ENCODE assay signal across 1 cellular context in the genomic region with DNA sequence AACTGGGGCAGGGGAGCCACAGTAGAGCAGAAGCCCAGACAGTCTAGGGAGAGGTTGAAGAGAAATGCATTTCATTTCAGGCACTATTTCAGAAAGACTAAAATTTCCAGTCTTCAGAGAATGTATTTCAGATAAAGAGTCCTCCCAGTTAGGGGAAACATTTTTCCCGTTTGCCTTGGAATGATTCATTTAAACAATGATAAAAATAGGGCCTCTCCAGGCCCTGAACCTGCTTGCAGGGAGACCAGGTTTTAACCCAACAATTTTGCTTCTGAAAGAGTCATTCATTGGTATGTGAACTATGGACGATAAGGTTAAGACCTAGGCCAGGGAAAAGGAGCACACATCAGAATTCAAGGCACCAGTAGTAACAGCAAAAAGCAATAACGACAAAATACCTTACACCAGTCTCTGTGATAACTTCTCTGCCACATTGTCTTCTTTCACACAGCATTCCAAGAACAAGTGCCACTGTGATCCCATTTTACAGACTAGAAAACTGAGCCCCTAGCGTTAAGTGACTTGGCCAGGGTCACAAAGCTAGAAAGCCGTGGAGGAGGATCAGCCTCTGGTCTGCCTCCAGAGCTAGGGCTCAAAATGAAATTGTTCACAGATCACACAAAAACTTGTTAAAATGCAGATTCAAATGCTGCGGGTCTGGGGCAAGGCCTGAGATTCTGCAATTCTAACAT.
TF ChIP-seq lines count a peak whose summit lies in the region.

No MANE protein-coding gene starts in this region.

TF ChIP-seq in GM23338, 12 proteins besides CTCF, POLR2A, EP300 and RAD21 (continued from another document):
- no peak for TF ChIP-seq STAT1 (IDR thresholded peaks at IDR 0.05; ENCODE audit: unreplicated experiment)
- TF ChIP-seq, protein P1, sequence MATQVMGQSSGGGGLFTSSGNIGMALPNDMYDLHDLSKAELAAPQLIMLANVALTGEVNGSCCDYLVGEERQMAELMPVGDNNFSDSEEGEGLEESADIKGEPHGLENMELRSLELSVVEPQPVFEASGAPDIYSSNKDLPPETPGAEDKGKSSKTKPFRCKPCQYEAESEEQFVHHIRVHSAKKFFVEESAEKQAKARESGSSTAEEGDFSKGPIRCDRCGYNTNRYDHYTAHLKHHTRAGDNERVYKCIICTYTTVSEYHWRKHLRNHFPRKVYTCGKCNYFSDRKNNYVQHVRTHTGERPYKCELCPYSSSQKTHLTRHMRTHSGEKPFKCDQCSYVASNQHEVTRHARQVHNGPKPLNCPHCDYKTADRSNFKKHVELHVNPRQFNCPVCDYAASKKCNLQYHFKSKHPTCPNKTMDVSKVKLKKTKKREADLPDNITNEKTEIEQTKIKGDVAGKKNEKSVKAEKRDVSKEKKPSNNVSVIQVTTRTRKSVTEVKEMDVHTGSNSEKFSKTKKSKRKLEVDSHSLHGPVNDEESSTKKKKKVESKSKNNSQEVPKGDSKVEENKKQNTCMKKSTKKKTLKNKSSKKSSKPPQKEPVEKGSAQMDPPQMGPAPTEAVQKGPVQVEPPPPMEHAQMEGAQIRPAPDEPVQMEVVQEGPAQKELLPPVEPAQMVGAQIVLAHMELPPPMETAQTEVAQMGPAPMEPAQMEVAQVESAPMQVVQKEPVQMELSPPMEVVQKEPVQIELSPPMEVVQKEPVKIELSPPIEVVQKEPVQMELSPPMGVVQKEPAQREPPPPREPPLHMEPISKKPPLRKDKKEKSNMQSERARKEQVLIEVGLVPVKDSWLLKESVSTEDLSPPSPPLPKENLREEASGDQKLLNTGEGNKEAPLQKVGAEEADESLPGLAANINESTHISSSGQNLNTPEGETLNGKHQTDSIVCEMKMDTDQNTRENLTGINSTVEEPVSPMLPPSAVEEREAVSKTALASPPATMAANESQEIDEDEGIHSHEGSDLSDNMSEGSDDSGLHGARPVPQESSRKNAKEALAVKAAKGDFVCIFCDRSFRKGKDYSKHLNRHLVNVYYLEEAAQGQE (IDR thresholded peaks at IDR 0.05; ENCODE audit: unreplicated experiment): no peak
- TF ChIP-seq, protein P2, sequence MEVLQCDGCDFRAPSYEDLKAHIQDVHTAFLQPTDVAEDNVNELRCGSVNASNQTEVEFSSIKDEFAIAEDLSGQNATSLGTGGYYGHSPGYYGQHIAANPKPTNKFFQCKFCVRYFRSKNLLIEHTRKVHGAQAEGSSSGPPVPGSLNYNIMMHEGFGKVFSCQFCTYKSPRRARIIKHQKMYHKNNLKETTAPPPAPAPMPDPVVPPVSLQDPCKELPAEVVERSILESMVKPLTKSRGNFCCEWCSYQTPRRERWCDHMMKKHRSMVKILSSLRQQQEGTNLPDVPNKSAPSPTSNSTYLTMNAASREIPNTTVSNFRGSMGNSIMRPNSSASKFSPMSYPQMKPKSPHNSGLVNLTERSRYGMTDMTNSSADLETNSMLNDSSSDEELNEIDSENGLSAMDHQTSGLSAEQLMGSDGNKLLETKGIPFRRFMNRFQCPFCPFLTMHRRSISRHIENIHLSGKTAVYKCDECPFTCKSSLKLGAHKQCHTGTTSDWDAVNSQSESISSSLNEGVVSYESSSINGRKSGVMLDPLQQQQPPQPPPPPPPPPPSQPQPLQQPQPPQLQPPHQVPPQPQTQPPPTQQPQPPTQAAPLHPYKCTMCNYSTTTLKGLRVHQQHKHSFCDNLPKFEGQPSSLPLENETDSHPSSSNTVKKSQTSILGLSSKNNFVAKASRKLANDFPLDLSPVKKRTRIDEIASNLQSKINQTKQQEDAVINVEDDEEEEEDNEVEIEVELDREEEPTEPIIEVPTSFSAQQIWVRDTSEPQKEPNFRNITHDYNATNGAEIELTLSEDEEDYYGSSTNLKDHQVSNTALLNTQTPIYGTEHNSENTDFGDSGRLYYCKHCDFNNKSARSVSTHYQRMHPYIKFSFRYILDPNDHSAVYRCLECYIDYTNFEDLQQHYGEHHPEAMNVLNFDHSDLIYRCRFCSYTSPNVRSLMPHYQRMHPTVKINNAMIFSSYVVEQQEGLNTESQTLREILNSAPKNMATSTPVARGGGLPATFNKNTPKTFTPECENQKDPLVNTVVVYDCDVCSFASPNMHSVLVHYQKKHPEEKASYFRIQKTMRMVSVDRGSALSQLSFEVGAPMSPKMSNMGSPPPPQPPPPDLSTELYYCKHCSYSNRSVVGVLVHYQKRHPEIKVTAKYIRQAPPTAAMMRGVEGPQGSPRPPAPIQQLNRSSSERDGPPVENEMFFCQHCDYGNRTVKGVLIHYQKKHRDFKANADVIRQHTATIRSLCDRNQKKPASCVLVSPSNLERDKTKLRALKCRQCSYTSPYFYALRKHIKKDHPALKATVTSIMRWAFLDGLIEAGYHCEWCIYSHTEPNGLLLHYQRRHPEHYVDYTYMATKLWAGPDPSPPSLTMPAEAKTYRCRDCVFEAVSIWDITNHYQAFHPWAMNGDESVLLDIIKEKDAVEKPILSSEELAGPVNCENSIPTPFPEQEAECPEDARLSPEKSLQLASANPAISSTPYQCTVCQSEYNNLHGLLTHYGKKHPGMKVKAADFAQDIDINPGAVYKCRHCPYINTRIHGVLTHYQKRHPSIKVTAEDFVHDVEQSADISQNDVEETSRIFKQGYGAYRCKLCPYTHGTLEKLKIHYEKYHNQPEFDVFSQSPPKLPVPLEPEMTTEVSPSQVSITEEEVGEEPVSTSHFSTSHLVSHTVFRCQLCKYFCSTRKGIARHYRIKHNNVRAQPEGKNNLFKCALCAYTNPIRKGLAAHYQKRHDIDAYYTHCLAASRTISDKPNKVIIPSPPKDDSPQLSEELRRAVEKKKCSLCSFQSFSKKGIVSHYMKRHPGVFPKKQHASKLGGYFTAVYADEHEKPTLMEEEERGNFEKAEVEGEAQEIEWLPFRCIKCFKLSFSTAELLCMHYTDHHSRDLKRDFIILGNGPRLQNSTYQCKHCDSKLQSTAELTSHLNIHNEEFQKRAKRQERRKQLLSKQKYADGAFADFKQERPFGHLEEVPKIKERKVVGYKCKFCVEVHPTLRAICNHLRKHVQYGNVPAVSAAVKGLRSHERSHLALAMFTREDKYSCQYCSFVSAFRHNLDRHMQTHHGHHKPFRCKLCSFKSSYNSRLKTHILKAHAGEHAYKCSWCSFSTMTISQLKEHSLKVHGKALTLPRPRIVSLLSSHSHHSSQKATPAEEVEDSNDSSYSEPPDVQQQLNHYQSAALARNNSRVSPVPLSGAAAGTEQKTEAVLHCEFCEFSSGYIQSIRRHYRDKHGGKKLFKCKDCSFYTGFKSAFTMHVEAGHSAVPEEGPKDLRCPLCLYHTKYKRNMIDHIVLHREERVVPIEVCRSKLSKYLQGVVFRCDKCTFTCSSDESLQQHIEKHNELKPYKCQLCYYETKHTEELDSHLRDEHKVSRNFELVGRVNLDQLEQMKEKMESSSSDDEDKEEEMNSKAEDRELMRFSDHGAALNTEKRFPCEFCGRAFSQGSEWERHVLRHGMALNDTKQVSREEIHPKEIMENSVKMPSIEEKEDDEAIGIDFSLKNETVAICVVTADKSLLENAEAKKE (CRISPR knock-in tag; IDR thresholded peaks at IDR 0.05): no peak
- TF ChIP-seq EZH2 (IDR thresholded peaks at IDR 0.05; ENCODE audit: low read depth, unreplicated experiment): no peak
- TF ChIP-seq ZNF114 (CRISPR knock-in tag; IDR thresholded peaks at IDR 0.05): no peak
- no peak for TF ChIP-seq ZNF331 (CRISPR knock-in tag; IDR thresholded peaks at IDR 0.05; ENCODE audit: low read depth)
- no peak for TF ChIP-seq CREB1 (CRISPR knock-in tag; IDR thresholded peaks at IDR 0.05; ENCODE audit: low read depth)
